ENCODE assay signal across 18 cellular contexts in the genomic region with DNA sequence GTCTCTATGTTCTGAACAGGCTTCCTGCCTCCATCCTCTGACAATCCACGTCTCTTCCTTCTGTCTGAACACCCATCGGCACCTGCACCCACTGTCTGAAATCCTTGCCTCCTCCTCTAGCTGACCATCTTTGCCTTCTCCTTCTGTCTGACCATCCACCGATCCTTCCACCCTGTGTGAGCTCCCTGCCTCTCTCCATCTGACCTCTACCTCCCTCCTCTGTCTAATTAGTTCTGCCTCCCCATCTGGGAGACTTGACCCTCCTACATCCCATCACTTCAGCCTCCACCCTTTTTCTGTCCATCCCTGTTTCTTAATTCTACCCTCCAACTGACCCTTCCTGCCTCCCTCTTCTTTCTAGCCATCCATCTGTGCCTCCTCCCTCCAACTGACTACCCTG. TPM values are rescaled to one million over a fixed set of nuclear protein-coding genes. Genes with fewer than 3 reads are reported as not detected.
A peak's percentile ranks its signal among the peaks of the same experiment; 100 is the strongest.
DNase-seq lines count a peak whose midpoint lies in the region; ATAC-seq and TF ChIP-seq lines count a peak whose summit lies in the region.
"Had no signal": no experiment of that assay in that cellular context is flagged by ENCODE, and none has a peak within 500 bp of the region (broad histone marks: within the 10 kb centered on the region; RNA-seq: fewer than 3 reads in every experiment).

No MANE protein-coding gene starts in this region.

- TF ChIP-seq CTCF in activated CD8-positive, alpha-beta T cell treated with anti-CD3 and anti-CD28 coated beads for 36 hours (IDR thresholded peaks at IDR 0.05), result no peak
- TF ChIP-seq CTCF in RWPE1 (conservative IDR thresholded peaks at IDR 0.05; ENCODE audit: low read depth), result no peak

- H2BK5ac ChIP-seq in neuronal stem cell (ENCODE audit: low read length), result no peak overlapping the region

- no peak overlapping the region for H3K14ac ChIP-seq in neuronal stem cell (ENCODE audit: low read length)

- H3K79me1 ChIP-seq in neuronal stem cell (ENCODE audit: low read depth, low read length), result no peaks in the 10 kb centered on the region

- DNase-seq in activated CD8-positive, alpha-beta T cell treated with anti-CD3 and anti-CD28 coated beads, Interleukin-2, amount 10 ng/mL, durations not matched to agents 7 days and 5 days, result no peak
- no peak for DNase-seq in activated CD8-positive, alpha-beta T cell treated with anti-CD3 and anti-CD28 coated beads for 36 hours
- no peak for DNase-seq in activated naive CD8-positive, alpha-beta T cell treated with anti-CD3 and anti-CD28 coated beads, Interleukin-2, amount 50 U/mL, for 24 hours
- DNase-seq in activated naive CD8-positive, alpha-beta T cell treated with anti-CD3 and anti-CD28 coated beads for 36 hours, result no peak
- DNase-seq in RWPE1 (ENCODE audit: low spot score) (no peak), neuronal stem cell (ENCODE audit: low spot score) (no peak)
- DNase-seq: ACHN; CD4-positive, alpha-beta memory T cell; DMS79; HCEC 1CT; HFFc6 had no signal

- peak overlapping the region; percentile 43 for H3K27ac Mint-ChIP-seq in activated CD8-positive, alpha-beta T cell treated with anti-CD3 and anti-CD28 coated beads, Interleukin-2, amount 10 ng/mL, durations not matched to agents 7 days and 5 days
- H3K27ac Mint-ChIP-seq in activated CD8-positive, alpha-beta T cell treated with anti-CD3 and anti-CD28 coated beads for 36 hours, result no peak overlapping the region
- H3K27ac Mint-ChIP-seq in activated naive CD8-positive, alpha-beta T cell treated with anti-CD3 and anti-CD28 coated beads, Interleukin-2, amount 50 U/mL, for 24 hours, result peak overlapping the region; percentile 68
- H3K27ac Mint-ChIP-seq in activated naive CD8-positive, alpha-beta T cell treated with anti-CD3 and anti-CD28 coated beads for 36 hours, result no peak overlapping the region
- H3K27ac Mint-ChIP-seq in stimulated activated memory B cell treated with anti-CD40 and anti-IgM and Interleukin-4, amounts not matched to agents 10 μg/mL and 1 μg/mL and 100 μg/mL, for 72 hours, result no peak overlapping the region
- H3K27ac Mint-ChIP-seq: HFFc6 had no signal

- no peak overlapping the region for H3K4me3 ChIP-seq in neuronal stem cell (ENCODE audit: low read length in 2 of 2)
- H3K4me3 ChIP-seq: BLaER1 treated with 17β-estradiol and CSF1 and Interleukin-3, amounts not matched to agents 10 nM and 100 nM; GM12878 had no signal

- no peak overlapping the region for H4K8ac ChIP-seq in neuronal stem cell (ENCODE audit: low read depth, low read length)

- peak overlapping the region; percentile 21 for H3K9ac ChIP-seq in neuronal stem cell (ENCODE audit: low read depth, low read length, poor library complexity)
- H3K9ac ChIP-seq: BLaER1 treated with 17β-estradiol and CSF1 and Interleukin-3, amounts not matched to agents 10 nM and 100 nM had no signal

- H3K23ac ChIP-seq in neuronal stem cell (ENCODE audit: low read depth, low read length, poor library complexity), result no peak overlapping the region

- no peak overlapping the region for H3K4ac ChIP-seq in neuronal stem cell (ENCODE audit: low read length)

- no peak overlapping the region for H2BK12ac ChIP-seq in neuronal stem cell (ENCODE audit: low read length)

- peaks cover 49% of the 10 kb centered on the region for H3K36me3 Mint-ChIP-seq in activated CD8-positive, alpha-beta T cell treated with anti-CD3 and anti-CD28 coated beads, Interleukin-2, amount 10 ng/mL, durations not matched to agents 7 days and 5 days (ENCODE audit: low read depth)
- H3K36me3 Mint-ChIP-seq in activated CD8-positive, alpha-beta T cell treated with anti-CD3 and anti-CD28 coated beads for 36 hours (ENCODE audit: low read depth), result peaks cover 45% of the 10 kb centered on the region
- peaks cover 36% of the 10 kb centered on the region for H3K36me3 Mint-ChIP-seq in activated naive CD8-positive, alpha-beta T cell treated with anti-CD3 and anti-CD28 coated beads, Interleukin-2, amount 50 U/mL, for 24 hours (ENCODE audit: low read depth)
- peaks cover 41% of the 10 kb centered on the region for H3K36me3 Mint-ChIP-seq in activated naive CD8-positive, alpha-beta T cell treated with anti-CD3 and anti-CD28 coated beads for 36 hours
- peaks cover 52% of the 10 kb centered on the region for H3K36me3 Mint-ChIP-seq in stimulated activated memory B cell treated with anti-CD40 and anti-IgM and Interleukin-4, amounts not matched to agents 10 μg/mL and 1 μg/mL and 100 μg/mL, for 72 hours

- H3K4me1 Mint-ChIP-seq in activated CD8-positive, alpha-beta T cell treated with anti-CD3 and anti-CD28 coated beads, Interleukin-2, amount 10 ng/mL, durations not matched to agents 7 days and 5 days (ENCODE audit: low read depth), result peaks cover 19% of the 10 kb centered on the region
- peaks cover 16% of the 10 kb centered on the region for H3K4me1 Mint-ChIP-seq in activated CD8-positive, alpha-beta T cell treated with anti-CD3 and anti-CD28 coated beads for 36 hours (ENCODE audit: low read depth)
- H3K4me1 Mint-ChIP-seq in activated naive CD8-positive, alpha-beta T cell treated with anti-CD3 and anti-CD28 coated beads, Interleukin-2, amount 50 U/mL, for 24 hours, result peaks cover 19% of the 10 kb centered on the region
- peaks cover 11% of the 10 kb centered on the region for H3K4me1 Mint-ChIP-seq in activated naive CD8-positive, alpha-beta T cell treated with anti-CD3 and anti-CD28 coated beads for 36 hours
- H3K4me1 Mint-ChIP-seq in stimulated activated memory B cell treated with anti-CD40 and anti-IgM and Interleukin-4, amounts not matched to agents 10 μg/mL and 1 μg/mL and 100 μg/mL, for 72 hours, result peaks cover 5% of the 10 kb centered on the region

- CTCF ChIA-PET in activated CD8-positive, alpha-beta T cell treated with anti-CD3 and anti-CD28 coated beads, Interleukin-2, amount 10 ng/mL, durations not matched to agents 7 days and 5 days (lab: Charles Lee), result no interaction called here
- CTCF ChIA-PET in activated CD8-positive, alpha-beta T cell treated with anti-CD3 and anti-CD28 coated beads for 36 hours (lab: Charles Lee), result no interaction called here
- CTCF ChIA-PET in RWPE1 (lab: Yijun Ruan, JAX), result no interaction called here

- H4K91ac ChIP-seq in neuronal stem cell (ENCODE audit: low read depth, low read length, poor library complexity), result no peak overlapping the region

- peak overlapping the region; percentile 84 for H3K27ac ChIP-seq in RWPE1
- no peak overlapping the region for H3K27ac ChIP-seq in neuronal stem cell (replicated peaks; ENCODE audit: low read length)
- H3K27ac ChIP-seq: BLaER1 treated with 17β-estradiol and CSF1 and Interleukin-3, amounts not matched to agents 10 nM and 100 nM had no signal

- no peak overlapping the region for H3K4me3 Mint-ChIP-seq in activated CD8-positive, alpha-beta T cell treated with anti-CD3 and anti-CD28 coated beads, Interleukin-2, amount 10 ng/mL, durations not matched to agents 7 days and 5 days
- H3K4me3 Mint-ChIP-seq in activated CD8-positive, alpha-beta T cell treated with anti-CD3 and anti-CD28 coated beads for 36 hours, result no peak overlapping the region
- H3K4me3 Mint-ChIP-seq in activated naive CD8-positive, alpha-beta T cell treated with anti-CD3 and anti-CD28 coated beads, Interleukin-2, amount 50 U/mL, for 24 hours, result no peak overlapping the region
- H3K4me3 Mint-ChIP-seq in activated naive CD8-positive, alpha-beta T cell treated with anti-CD3 and anti-CD28 coated beads for 36 hours, result no peak overlapping the region
- H3K4me3 Mint-ChIP-seq in stimulated activated memory B cell treated with anti-CD40 and anti-IgM and Interleukin-4, amounts not matched to agents 10 μg/mL and 1 μg/mL and 100 μg/mL, for 72 hours, result no peak overlapping the region
- H3K4me3 Mint-ChIP-seq: CD4-positive, alpha-beta memory T cell; HFFc6 had no signal

- H3K27me3 Mint-ChIP-seq in activated CD8-positive, alpha-beta T cell treated with anti-CD3 and anti-CD28 coated beads, Interleukin-2, amount 10 ng/mL, durations not matched to agents 7 days and 5 days (ENCODE audit: low read depth), result no peaks in the 10 kb centered on the region
- no peaks in the 10 kb centered on the region for H3K27me3 Mint-ChIP-seq in activated CD8-positive, alpha-beta T cell treated with anti-CD3 and anti-CD28 coated beads for 36 hours
- no peaks in the 10 kb centered on the region for H3K27me3 Mint-ChIP-seq in activated naive CD8-positive, alpha-beta T cell treated with anti-CD3 and anti-CD28 coated beads, Interleukin-2, amount 50 U/mL, for 24 hours
- no peaks in the 10 kb centered on the region for H3K27me3 Mint-ChIP-seq in activated naive CD8-positive, alpha-beta T cell treated with anti-CD3 and anti-CD28 coated beads for 36 hours
- H3K27me3 Mint-ChIP-seq in stimulated activated memory B cell treated with anti-CD40 and anti-IgM and Interleukin-4, amounts not matched to agents 10 μg/mL and 1 μg/mL and 100 μg/mL, for 72 hours, result no peaks in the 10 kb centered on the region
- H3K27me3 Mint-ChIP-seq: CD4-positive, alpha-beta memory T cell had no signal

- no peak overlapping the region for H3K18ac ChIP-seq in neuronal stem cell (ENCODE audit: low read length)

- H3K4me2 ChIP-seq in neuronal stem cell (ENCODE audit: insufficient read depth, low read length, poor library complexity, severe bottlenecking), result no peak overlapping the region
- H3K4me2 ChIP-seq: BLaER1 treated with 17β-estradiol and CSF1 and Interleukin-3, amounts not matched to agents 10 nM and 100 nM had no signal

- H3K36me3 ChIP-seq in neuronal stem cell (replicated peaks in 1 of 2; ENCODE audit: control insufficient read depth in 2 of 2, insufficient read depth in 2 of 2, low read length in 2 of 2), result no peaks in the 10 kb centered on the region

- H3K9me3 Mint-ChIP-seq in activated CD8-positive, alpha-beta T cell treated with anti-CD3 and anti-CD28 coated beads, Interleukin-2, amount 10 ng/mL, durations not matched to agents 7 days and 5 days (ENCODE audit: insufficient read depth), result no peaks in the 10 kb centered on the region
- no peaks in the 10 kb centered on the region for H3K9me3 Mint-ChIP-seq in activated CD8-positive, alpha-beta T cell treated with anti-CD3 and anti-CD28 coated beads for 36 hours
- H3K9me3 Mint-ChIP-seq in activated naive CD8-positive, alpha-beta T cell treated with anti-CD3 and anti-CD28 coated beads, Interleukin-2, amount 50 U/mL, for 24 hours, result no peaks in the 10 kb centered on the region
- H3K9me3 Mint-ChIP-seq in activated naive CD8-positive, alpha-beta T cell treated with anti-CD3 and anti-CD28 coated beads for 36 hours, result no peaks in the 10 kb centered on the region
- H3K9me3 Mint-ChIP-seq in stimulated activated memory B cell treated with anti-CD40 and anti-IgM and Interleukin-4, amounts not matched to agents 10 μg/mL and 1 μg/mL and 100 μg/mL, for 72 hours, result no peaks in the 10 kb centered on the region
- H3K9me3 Mint-ChIP-seq: CD4-positive, alpha-beta memory T cell; HFFc6 had no signal

- ATAC-seq in activated CD8-positive, alpha-beta T cell treated with anti-CD3 and anti-CD28 coated beads, Interleukin-2, amount 10 ng/mL, durations not matched to agents 7 days and 5 days, result no peak
- ATAC-seq in activated CD8-positive, alpha-beta T cell treated with anti-CD3 and anti-CD28 coated beads for 36 hours, result no peak
- no peak for ATAC-seq in activated naive CD8-positive, alpha-beta T cell treated with anti-CD3 and anti-CD28 coated beads, Interleukin-2, amount 50 U/mL, for 24 hours
- ATAC-seq in stimulated activated memory B cell treated with anti-CD40 and anti-IgM and Interleukin-4, amounts not matched to agents 10 μg/mL and 1 μg/mL and 100 μg/mL, for 72 hours, result no peak
- ATAC-seq in HG02678 (IDR thresholded peaks at IDR 0.05; ENCODE audit: unreplicated experiment), result no peak
- ATAC-seq: GM12878 had no signal

- H3K9me3 ChIP-seq in neuronal stem cell (replicated peaks in 1 of 2; ENCODE audit: control insufficient read depth in 2 of 2, insufficient read depth in 1 of 2, low read depth in 1 of 2, low read length in 2 of 2), result no peaks in the 10 kb centered on the region
- H3K9me3 ChIP-seq: BLaER1 treated with 17β-estradiol and CSF1 and Interleukin-3, amounts not matched to agents 10 nM and 100 nM had no signal

- H2AFZ ChIP-seq in neuronal stem cell (ENCODE audit: low read length), result no peak overlapping the region

- H3K27me3 ChIP-seq in neuronal stem cell (ENCODE audit: control insufficient read depth in 3 of 3, insufficient read depth in 3 of 3, low read depth in 1 of 3, low read length in 3 of 3), result no peaks in the 10 kb centered on the region

- no peak overlapping the region for H2AK5ac ChIP-seq in neuronal stem cell (ENCODE audit: low read depth, low read length)

- no peak overlapping the region for H2BK15ac ChIP-seq in neuronal stem cell (ENCODE audit: low read length)

- no CpG with 5 or more reads among the region's 3 CpGs for WGBS in neuronal stem cell (ENCODE audit: extremely low coverage in 2 of 2, insufficient read length in 2 of 2, insufficient replicate concordance in 1 of 2), 2 donors

- POLR2A ChIA-PET in activated CD8-positive, alpha-beta T cell treated with anti-CD3 and anti-CD28 coated beads, Interleukin-2, amount 10 ng/mL, durations not matched to agents 7 days and 5 days (lab: Charles Lee), result no interaction called here
- POLR2A ChIA-PET in activated CD8-positive, alpha-beta T cell treated with anti-CD3 and anti-CD28 coated beads for 36 hours (lab: Charles Lee), result no interaction called here
- POLR2A ChIA-PET in RWPE1 (lab: Yijun Ruan, JAX; ENCODE audit: low non-redundant PET), result no interaction called here

- intact Hi-C loops in activated CD8-positive, alpha-beta T cell treated with anti-CD3 and anti-CD28 coated beads for 36 hours (cut with micrococcal nuclease), result loop anchor here (10.0 kb wide), 1 partner anchor 375 kb away; no protein-coding TSS in a partner anchor

- H3K4me1 ChIP-seq in neuronal stem cell (ENCODE audit: control insufficient read depth in 2 of 2, insufficient read depth in 1 of 2, low read depth in 1 of 2, low read length in 2 of 2), result no peaks in the 10 kb centered on the region

- H2BK120ac ChIP-seq in neuronal stem cell (ENCODE audit: low read depth, low read length), result no peak overlapping the region

RNA-seq across cellular contexts. Expression of gene SLC38A5, which starts 10.0 kb away (rescaled TPM):
- total RNA-seq in activated CD8-positive, alpha-beta T cell treated with anti-CD3 and anti-CD28 coated beads, Interleukin-2, amount 10 ng/mL, durations not matched to agents 7 days and 5 days, result 10 to 100 TPM; 86.0 to 88.0 TPM
- 10 to 100 TPM; 82.1 to 92.6 TPM for total RNA-seq in activated CD8-positive, alpha-beta T cell treated with anti-CD3 and anti-CD28 coated beads for 36 hours
- total RNA-seq in activated naive CD8-positive, alpha-beta T cell treated with anti-CD3 and anti-CD28 coated beads for 36 hours, result 100 to 1,000 TPM; 146 to 156 TPM
- polyA plus RNA-seq in neuronal stem cell (2013, experiment 1 of 2), result 3.7 TPM
- polyA plus RNA-seq in neuronal stem cell (2013, experiment 2 of 2), result 4.0 TPM

RNA-seq across cellular contexts. Expression of gene FTSJ1, which starts 16.0 kb away (rescaled TPM):
- 10 to 100 TPM; 64.9 to 72.0 TPM for total RNA-seq in activated CD8-positive, alpha-beta T cell treated with anti-CD3 and anti-CD28 coated beads, Interleukin-2, amount 10 ng/mL, durations not matched to agents 7 days and 5 days
- 10 to 100 TPM; 73.3 to 82.9 TPM for total RNA-seq in activated CD8-positive, alpha-beta T cell treated with anti-CD3 and anti-CD28 coated beads for 36 hours
- 10 to 100 TPM; 98.7 to 98.8 TPM for total RNA-seq in activated naive CD8-positive, alpha-beta T cell treated with anti-CD3 and anti-CD28 coated beads for 36 hours
- polyA plus RNA-seq in neuronal stem cell (2013, experiment 1 of 2), result 30.5 TPM
- 30.8 TPM for polyA plus RNA-seq in neuronal stem cell (2013, experiment 2 of 2)

RNA-seq across cellular contexts. Expression of gene SSX4B, which starts 48.3 kb away (rescaled TPM):
- total RNA-seq in activated CD8-positive, alpha-beta T cell treated with anti-CD3 and anti-CD28 coated beads, Interleukin-2, amount 10 ng/mL, durations not matched to agents 7 days and 5 days, result not detected
- total RNA-seq in activated CD8-positive, alpha-beta T cell treated with anti-CD3 and anti-CD28 coated beads for 36 hours, result not detected
- total RNA-seq in activated naive CD8-positive, alpha-beta T cell treated with anti-CD3 and anti-CD28 coated beads for 36 hours, result not detected
- not detected for polyA plus RNA-seq in neuronal stem cell (2013, experiment 1 of 2)
- polyA plus RNA-seq in neuronal stem cell (2013, experiment 2 of 2), result not detected
- total RNA-seq: A172; CD4-positive, alpha-beta memory T cell; G401; GM12878; H4; HFFc6 had no signal
- polyA plus RNA-seq: CD4-positive, alpha-beta memory T cell; GM12878 had no signal

RNA-seq across cellular contexts. Expression of gene PORCN, which starts 48.8 kb away (rescaled TPM):
- total RNA-seq in activated CD8-positive, alpha-beta T cell treated with anti-CD3 and anti-CD28 coated beads, Interleukin-2, amount 10 ng/mL, durations not matched to agents 7 days and 5 days, result 10 to 100 TPM; 19.4 to 22.7 TPM
- 10 to 100 TPM; 13.9 to 16.9 TPM for total RNA-seq in activated CD8-positive, alpha-beta T cell treated with anti-CD3 and anti-CD28 coated beads for 36 hours
- 10 to 100 TPM; 11.0 to 11.9 TPM for total RNA-seq in activated naive CD8-positive, alpha-beta T cell treated with anti-CD3 and anti-CD28 coated beads for 36 hours
- polyA plus RNA-seq in neuronal stem cell (2013, experiment 1 of 2), result 12.1 TPM
- 11.9 TPM for polyA plus RNA-seq in neuronal stem cell (2013, experiment 2 of 2)

Comparison
In these comparisons a context has a peak if more than half of its experiments do, and no peak if none do; other contexts are left out.
1. H3K27ac Mint-ChIP-seq: peak in activated CD8-positive, alpha-beta T cell treated with anti-CD3 and anti-CD28 coated beads, Interleukin-2, amount 10 ng/mL, durations not matched to agents 7 days and 5 days (single experiment) and activated naive CD8-positive, alpha-beta T cell treated with anti-CD3 and anti-CD28 coated beads, Interleukin-2, amount 50 U/mL, for 24 hours (single experiment); none in activated CD8-positive, alpha-beta T cell treated with anti-CD3 and anti-CD28 coated beads for 36 hours (single experiment), activated naive CD8-positive, alpha-beta T cell treated with anti-CD3 and anti-CD28 coated beads for 36 hours (single experiment) and stimulated activated memory B cell treated with anti-CD40 and anti-IgM and Interleukin-4, amounts not matched to agents 10 μg/mL and 1 μg/mL and 100 μg/mL, for 72 hours (single experiment).